25 cellular contexts compared by ENCODE assay signal in the genomic region with DNA sequence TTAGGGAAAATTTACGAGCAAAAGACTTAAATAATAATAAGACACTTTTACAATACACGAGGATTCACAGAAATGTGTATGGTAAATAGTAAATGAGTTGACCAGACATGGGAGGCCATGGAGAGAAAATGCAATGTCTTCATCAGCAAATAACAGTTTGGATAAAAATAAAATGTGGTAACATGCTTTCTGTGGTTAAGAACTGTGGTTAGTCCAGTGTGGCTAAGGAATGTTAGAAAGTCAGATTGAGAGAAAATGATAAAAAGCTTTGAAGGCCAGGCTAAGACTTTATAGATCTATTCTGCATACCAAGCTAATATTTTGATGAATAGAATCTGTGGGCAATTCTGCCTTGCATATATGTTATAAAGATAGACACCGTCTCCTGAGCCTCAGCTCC.
"Had no signal": no experiment of that assay in that cellular context is flagged by ENCODE, and none has a peak within 500 bp of the region (broad histone marks: within the 10 kb centered on the region; RNA-seq: fewer than 3 reads in every experiment).

No MANE protein-coding gene starts in this region.

- DNase-seq: activated CD4-positive, alpha-beta T cell treated with anti-CD3 and anti-CD28 coated beads for 4 hours; activated CD8-positive, alpha-beta memory T cell treated with anti-CD3 and anti-CD28 coated beads, Interleukin-2, amount 50 U/mL, for 4 hours; activated CD8-positive, alpha-beta T cell treated with anti-CD3 and anti-CD28 coated beads for 36 hours; activated naive CD4-positive, alpha-beta T cell treated with anti-CD3 and anti-CD28 coated beads, Interleukin-2, amount 50 U/mL, for 16 hours; activated naive CD8-positive, alpha-beta T cell treated with anti-CD3 and anti-CD28 coated beads, Interleukin-2, amount 10 ng/mL, durations not matched to agents 7 days and 5 days; aorta; caudate nucleus; KG1; MV-4-11; NCI-H1092 treated with DMSO at 0.1 percent for 48 hours; NCI-H1417 treated with DMSO at 0.1 percent for 48 hours; NCI-H1694; NCI-H2029; NCI-H2107; NCI-H2171 treated with DMSO at 0.1 percent for 48 hours; NCI-H226; NCI-H526; NCI-H774; Peyer's patch; Right ventricle myocardium superior; SJCRH30; SK-N-SH; T-helper 1 cell had no signal

- H3K4me2 ChIP-seq: SK-N-SH had no signal

- H3K4me1 ChIP-seq: Peyer's patch, SJCRH30 had no signal

- ATAC-seq: activated CD8-positive, alpha-beta T cell treated with anti-CD3 and anti-CD28 coated beads for 36 hours had no signal

- H3K27ac ChIP-seq: Peyer's patch, RWPE1, SJCRH30, VCaP had no signal

- H3K9ac ChIP-seq: SK-N-SH had no signal

- H3K9me3 ChIP-seq: Peyer's patch, SJCRH30, SK-N-SH had no signal

- H3K27me3 ChIP-seq: Peyer's patch, SJCRH30 had no signal

- H3K4me3 ChIP-seq: Peyer's patch, SJCRH30 had no signal

- H3K36me3 ChIP-seq: Peyer's patch, SJCRH30 had no signal
